In the genomic region with DNA sequence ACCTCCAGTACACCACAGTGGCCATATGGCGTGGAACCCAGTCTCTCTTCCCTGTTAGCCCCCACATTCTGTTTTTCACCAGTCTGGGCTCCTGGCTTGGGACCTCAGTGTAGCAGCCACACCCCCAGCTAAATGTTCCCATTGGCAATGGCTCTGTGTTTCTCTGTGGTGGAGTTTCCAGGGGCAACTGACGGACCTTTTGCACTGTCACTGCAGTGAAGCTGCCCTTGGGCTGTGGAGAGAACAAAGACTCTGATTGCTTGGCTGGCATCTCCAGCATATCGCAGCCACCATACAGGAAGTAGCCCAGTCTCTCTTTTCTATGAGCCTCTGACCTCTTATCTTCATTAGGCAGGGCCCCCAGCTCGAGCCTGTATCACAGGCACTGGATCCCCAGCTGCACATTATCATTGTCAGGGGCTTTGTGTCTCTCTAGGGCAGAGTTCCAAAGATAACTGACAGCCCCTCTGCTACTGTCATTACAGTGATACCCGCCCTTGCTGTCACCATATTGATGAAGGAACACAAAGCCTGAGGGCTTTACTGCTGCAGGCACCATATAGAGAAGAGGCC, we compare ENCODE assay signal across 1 cellular context.
TF ChIP-seq lines count a peak whose summit lies in the region.

No MANE protein-coding gene starts in this region.

TF ChIP-seq in HepG2, 621 proteins besides CTCF, POLR2A, EP300 and RAD21 (continued from another document):
- TF ChIP-seq, protein P1, sequence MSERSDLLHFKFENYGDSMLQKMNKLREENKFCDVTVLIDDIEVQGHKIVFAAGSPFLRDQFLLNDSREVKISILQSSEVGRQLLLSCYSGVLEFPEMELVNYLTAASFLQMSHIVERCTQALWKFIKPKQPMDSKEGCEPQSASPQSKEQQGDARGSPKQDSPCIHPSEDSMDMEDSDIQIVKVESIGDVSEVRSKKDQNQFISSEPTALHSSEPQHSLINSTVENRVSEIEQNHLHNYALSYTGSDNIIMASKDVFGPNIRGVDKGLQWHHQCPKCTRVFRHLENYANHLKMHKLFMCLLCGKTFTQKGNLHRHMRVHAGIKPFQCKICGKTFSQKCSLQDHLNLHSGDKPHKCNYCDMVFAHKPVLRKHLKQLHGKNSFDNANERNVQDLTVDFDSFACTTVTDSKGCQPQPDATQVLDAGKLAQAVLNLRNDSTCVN (CRISPR knock-in tag; IDR thresholded peaks at IDR 0.05; ENCODE audit: borderline replicate concordance) = no peak
- TF ChIP-seq KDM3A (CRISPR knock-in tag; IDR thresholded peaks at IDR 0.05; ENCODE audit: low read depth) (no peak), ZNF569 (CRISPR knock-in tag; IDR thresholded peaks at IDR 0.05; ENCODE audit: borderline replicate concordance) (no peak), NKX3-1 (CRISPR knock-in tag; IDR thresholded peaks at IDR 0.05) (no peak), ZNF292 (CRISPR knock-in tag; IDR thresholded peaks at IDR 0.05; ENCODE audit: borderline replicate concordance, low read depth) (no peak), ZNF598 (CRISPR knock-in tag; IDR thresholded peaks at IDR 0.05; ENCODE audit: borderline replicate concordance) (no peak), ELF3 (CRISPR knock-in tag; IDR thresholded peaks at IDR 0.05) (no peak), ZNF34 (CRISPR knock-in tag; IDR thresholded peaks at IDR 0.05; ENCODE audit: borderline replicate concordance) (no peak), KLF15 (CRISPR knock-in tag; IDR thresholded peaks at IDR 0.05; ENCODE audit: borderline replicate concordance) (no peak), POGZ (CRISPR knock-in tag; IDR thresholded peaks at IDR 0.05) (no peak), ELF1 (CRISPR knock-in tag; IDR thresholded peaks at IDR 0.05) (no peak), ZNF44 (CRISPR knock-in tag; IDR thresholded peaks at IDR 0.05) (no peak), ZFAT (CRISPR knock-in tag; conservative IDR thresholded peaks at IDR 0.05) (no peak), MLLT10 (CRISPR knock-in tag; IDR thresholded peaks at IDR 0.05) (no peak), MED8 (CRISPR knock-in tag; IDR thresholded peaks at IDR 0.05; ENCODE audit: insufficient replicate concordance) (no peak), MED13 (CRISPR knock-in tag; IDR thresholded peaks at IDR 0.05) (no peak), AGO2 (optimal IDR thresholded peaks at IDR 0.05; ENCODE audit: low read depth, low read length) (no peak), TBP (CRISPR knock-in tag; IDR thresholded peaks at IDR 0.05) (no peak), ZSCAN31 (CRISPR knock-in tag; IDR thresholded peaks at IDR 0.05; ENCODE audit: low read depth) (no peak)
- TF ChIP-seq, protein P2, sequence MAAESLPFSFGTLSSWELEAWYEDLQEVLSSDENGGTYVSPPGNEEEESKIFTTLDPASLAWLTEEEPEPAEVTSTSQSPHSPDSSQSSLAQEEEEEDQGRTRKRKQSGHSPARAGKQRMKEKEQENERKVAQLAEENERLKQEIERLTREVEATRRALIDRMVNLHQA (CRISPR knock-in tag; IDR thresholded peaks at IDR 0.05) = no peak
- TF ChIP-seq, protein P3, sequence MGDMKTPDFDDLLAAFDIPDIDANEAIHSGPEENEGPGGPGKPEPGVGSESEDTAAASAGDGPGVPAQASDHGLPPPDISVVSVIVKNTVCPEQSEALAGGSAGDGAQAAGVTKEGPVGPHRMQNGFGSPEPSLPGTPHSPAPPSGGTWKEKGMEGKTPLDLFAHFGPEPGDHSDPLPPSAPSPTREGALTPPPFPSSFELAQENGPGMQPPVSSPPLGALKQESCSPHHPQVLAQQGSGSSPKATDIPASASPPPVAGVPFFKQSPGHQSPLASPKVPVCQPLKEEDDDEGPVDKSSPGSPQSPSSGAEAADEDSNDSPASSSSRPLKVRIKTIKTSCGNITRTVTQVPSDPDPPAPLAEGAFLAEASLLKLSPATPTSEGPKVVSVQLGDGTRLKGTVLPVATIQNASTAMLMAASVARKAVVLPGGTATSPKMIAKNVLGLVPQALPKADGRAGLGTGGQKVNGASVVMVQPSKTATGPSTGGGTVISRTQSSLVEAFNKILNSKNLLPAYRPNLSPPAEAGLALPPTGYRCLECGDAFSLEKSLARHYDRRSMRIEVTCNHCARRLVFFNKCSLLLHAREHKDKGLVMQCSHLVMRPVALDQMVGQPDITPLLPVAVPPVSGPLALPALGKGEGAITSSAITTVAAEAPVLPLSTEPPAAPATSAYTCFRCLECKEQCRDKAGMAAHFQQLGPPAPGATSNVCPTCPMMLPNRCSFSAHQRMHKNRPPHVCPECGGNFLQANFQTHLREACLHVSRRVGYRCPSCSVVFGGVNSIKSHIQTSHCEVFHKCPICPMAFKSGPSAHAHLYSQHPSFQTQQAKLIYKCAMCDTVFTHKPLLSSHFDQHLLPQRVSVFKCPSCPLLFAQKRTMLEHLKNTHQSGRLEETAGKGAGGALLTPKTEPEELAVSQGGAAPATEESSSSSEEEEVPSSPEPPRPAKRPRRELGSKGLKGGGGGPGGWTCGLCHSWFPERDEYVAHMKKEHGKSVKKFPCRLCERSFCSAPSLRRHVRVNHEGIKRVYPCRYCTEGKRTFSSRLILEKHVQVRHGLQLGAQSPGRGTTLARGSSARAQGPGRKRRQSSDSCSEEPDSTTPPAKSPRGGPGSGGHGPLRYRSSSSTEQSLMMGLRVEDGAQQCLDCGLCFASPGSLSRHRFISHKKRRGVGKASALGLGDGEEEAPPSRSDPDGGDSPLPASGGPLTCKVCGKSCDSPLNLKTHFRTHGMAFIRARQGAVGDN (CRISPR knock-in tag; IDR thresholded peaks at IDR 0.05) = 0 out of 2 replicates have a peak, but pooled peaks have one; percentile 1
- TF ChIP-seq, protein P4, sequence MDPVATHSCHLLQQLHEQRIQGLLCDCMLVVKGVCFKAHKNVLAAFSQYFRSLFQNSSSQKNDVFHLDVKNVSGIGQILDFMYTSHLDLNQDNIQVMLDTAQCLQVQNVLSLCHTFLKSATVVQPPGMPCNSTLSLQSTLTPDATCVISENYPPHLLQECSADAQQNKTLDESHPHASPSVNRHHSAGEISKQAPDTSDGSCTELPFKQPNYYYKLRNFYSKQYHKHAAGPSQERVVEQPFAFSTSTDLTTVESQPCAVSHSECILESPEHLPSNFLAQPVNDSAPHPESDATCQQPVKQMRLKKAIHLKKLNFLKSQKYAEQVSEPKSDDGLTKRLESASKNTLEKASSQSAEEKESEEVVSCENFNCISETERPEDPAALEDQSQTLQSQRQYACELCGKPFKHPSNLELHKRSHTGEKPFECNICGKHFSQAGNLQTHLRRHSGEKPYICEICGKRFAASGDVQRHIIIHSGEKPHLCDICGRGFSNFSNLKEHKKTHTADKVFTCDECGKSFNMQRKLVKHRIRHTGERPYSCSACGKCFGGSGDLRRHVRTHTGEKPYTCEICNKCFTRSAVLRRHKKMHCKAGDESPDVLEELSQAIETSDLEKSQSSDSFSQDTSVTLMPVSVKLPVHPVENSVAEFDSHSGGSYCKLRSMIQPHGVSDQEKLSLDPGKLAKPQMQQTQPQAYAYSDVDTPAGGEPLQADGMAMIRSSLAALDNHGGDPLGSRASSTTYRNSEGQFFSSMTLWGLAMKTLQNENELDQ (CRISPR knock-in tag; IDR thresholded peaks at IDR 0.05; ENCODE audit: borderline replicate concordance) = no peak
